ENCODE assay signal across 8 cellular contexts in the genomic region with DNA sequence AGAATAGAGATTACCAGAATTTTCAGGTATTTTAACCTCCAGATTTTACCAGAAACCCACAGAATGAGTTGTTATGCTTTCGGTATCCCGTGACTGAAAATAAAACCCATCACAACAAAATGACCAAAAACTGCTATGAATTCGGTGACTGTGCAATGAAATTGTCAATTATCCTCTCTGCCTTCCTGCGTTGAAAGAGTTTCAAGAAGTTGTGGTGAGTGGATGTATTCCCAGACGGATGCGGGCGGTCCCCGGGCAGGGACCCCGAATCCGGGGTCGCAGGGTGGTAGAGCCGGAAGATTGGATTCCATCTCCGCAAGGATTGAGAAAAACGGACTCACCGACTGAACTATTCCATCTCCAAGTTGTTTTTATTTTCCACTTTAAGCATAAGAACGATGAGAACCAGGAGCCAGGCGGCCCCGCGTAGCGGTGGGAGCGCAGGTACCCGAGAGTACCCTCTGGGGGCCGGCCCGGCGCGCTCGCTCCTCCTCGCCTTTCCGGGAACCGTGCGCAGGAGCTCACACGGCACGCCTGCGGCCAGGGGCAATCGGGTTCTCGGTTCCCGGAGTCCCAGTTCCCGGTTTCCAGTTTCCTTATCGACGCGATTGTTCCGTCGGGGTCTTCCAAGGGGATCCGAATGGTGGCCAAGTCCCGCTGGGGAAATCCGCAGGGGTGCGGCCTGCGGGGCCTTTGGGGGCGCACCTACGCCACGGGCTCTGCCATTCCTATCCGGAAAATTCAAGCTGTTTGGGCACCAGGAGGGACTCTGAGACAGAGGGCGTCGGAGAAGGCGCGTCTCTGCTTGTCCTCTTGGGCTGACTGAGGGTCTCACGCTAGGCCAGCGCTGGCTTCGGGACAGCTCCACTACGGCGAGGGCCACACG.
A peak's percentile ranks its signal among the peaks of the same experiment; 100 is the strongest.
DNase-seq lines count a peak whose midpoint lies in the region; ATAC-seq, FAIRE-seq and TF ChIP-seq lines count a peak whose summit lies in the region.

No MANE protein-coding gene starts in this region.

- no peak overlapping the region for H3K27ac ChIP-seq in GM23248
- peak overlapping the region in 1 of 10 donors; percentile 41 for H3K27ac ChIP-seq in heart right ventricle

- peak overlapping the region; percentile 85 to 93 for H3K4me3 Mint-ChIP-seq in activated T-cell treated with anti-CD3 and anti-CD28 coated beads, Interleukin-2, amount 50 U/mL, for 72 hours

- ATAC-seq in activated T-cell treated with anti-CD3 and anti-CD28 coated beads, Interleukin-2, amount 50 U/mL, for 72 hours (replicated peaks in 1 of 2), result peak; percentile 56 to 66
- ATAC-seq in heart right ventricle (peak in 3 of 8 donors; percentile 30 to 51 (median 49)), GM21737 (IDR thresholded peaks at IDR 0.05; ENCODE audit: unreplicated experiment) (no peak), GM19467 (IDR thresholded peaks at IDR 0.05; ENCODE audit: unreplicated experiment) (no peak)

- no peaks in the 10 kb centered on the region for H3K9me3 ChIP-seq in GM23248 (ENCODE audit: low read depth)
- H3K9me3 ChIP-seq in heart right ventricle, result no peaks in the 10 kb centered on the region

- intact Hi-C loops in heart right ventricle (cut with DNase I) (no loop called here), head of caudate nucleus (cut with DNase I) (no loop called here)

- H3K27ac Mint-ChIP-seq in activated T-cell treated with anti-CD3 and anti-CD28 coated beads, Interleukin-2, amount 50 U/mL, for 72 hours, result peak overlapping the region; percentile 99

- H3K27me3 ChIP-seq in GM23248 (replicated peaks; ENCODE audit: insufficient read depth), result no peaks in the 10 kb centered on the region
- peaks cover 7 to 85% (median 68%) of the 10 kb centered on the region in 7 donors for H3K27me3 ChIP-seq in heart right ventricle

- H3K9me3 Mint-ChIP-seq in activated T-cell treated with anti-CD3 and anti-CD28 coated beads, Interleukin-2, amount 50 U/mL, for 72 hours, result peaks cover 0 to 4% of the 10 kb centered on the region in 2 donors

- H3K4me1 Mint-ChIP-seq in activated T-cell treated with anti-CD3 and anti-CD28 coated beads, Interleukin-2, amount 50 U/mL, for 72 hours (ENCODE audit: low read depth), result peaks cover 67% of the 10 kb centered on the region

- H4K20me1 ChIP-seq in GM23248 (ENCODE audit: insufficient read depth), result no peaks in the 10 kb centered on the region

- H3K4me3 ChIP-seq in GM23248, result peak overlapping the region; percentile 88
- peak overlapping the region; percentile 18 to 58 (median 40) for H3K4me3 ChIP-seq in heart right ventricle

- H3K36me3 Mint-ChIP-seq in activated T-cell treated with anti-CD3 and anti-CD28 coated beads, Interleukin-2, amount 50 U/mL, for 72 hours (ENCODE audit: insufficient read depth in 2 of 2), result peaks cover 6 to 12% of the 10 kb centered on the region in 2 donors

- no peak for FAIRE-seq in urothelium cell line (lab: Jason Lieb, UNC)

- WGBS in GM23248 (ENCODE audit: low coverage in 1 of 2, low lambda C conversion rate in 2 of 2, missing lambda C conversion rate in 2 of 2), 2 experiments, result 25 to 29% methylated on average over 61 to 62 of the region's 62 CpGs
- WGBS in heart right ventricle, 2 donors, result 5 to 10% methylated on average over 62 of the region's 62 CpGs

- H3K36me3 ChIP-seq in GM23248 (ENCODE audit: low read depth) (no peaks in the 10 kb centered on the region), heart right ventricle (no peaks in the 10 kb centered on the region)

- H3F3A ChIP-seq in GM23248 (ENCODE audit: insufficient read depth), result no peaks in the 10 kb centered on the region

- no peaks in the 10 kb centered on the region for H3K79me2 ChIP-seq in GM23248 (ENCODE audit: insufficient read depth)

- no peak for TF ChIP-seq CTCF in heart right ventricle (IDR thresholded peaks at IDR 0.05)

- no peaks in the 10 kb centered on the region for H3K4me1 ChIP-seq in GM23248 (ENCODE audit: insufficient read depth)
- peaks cover 5 to 22% (median 19%) of the 10 kb centered on the region in 9 donors for H3K4me1 ChIP-seq in heart right ventricle

- H3K4me2 ChIP-seq in GM23248 (ENCODE audit: unreplicated experiment), result peak overlapping the region; percentile 96

- peak overlapping the region; percentile 66 for H3K9ac ChIP-seq in GM23248

- peaks cover 44% of the 10 kb centered on the region for H3K27me3 Mint-ChIP-seq in activated T-cell treated with anti-CD3 and anti-CD28 coated beads, Interleukin-2, amount 50 U/mL, for 72 hours (ENCODE audit: low read depth)

- peak overlapping the region; percentile 99 for H2AFZ ChIP-seq in GM23248

- no peaks in the 10 kb centered on the region for H3K9me2 ChIP-seq in GM23248 (ENCODE audit: insufficient read depth)

- DNase-seq in GM23248 (peak; percentile 60), heart right ventricle (peak in 1 of 2 donors; percentile 29), head of caudate nucleus (no peak), urothelium cell line (ENCODE audit: low spot score) (no peak)
- DNase-seq in activated T-cell treated with anti-CD3 and anti-CD28 coated beads, Interleukin-2, amount 50 U/mL, for 72 hours, result peak; percentile 50 to 70
- DNase-seq in stimulated activated CD4-positive, alpha-beta T cell treated with anti-CD3 and anti-CD28 coated beads, Interleukin-4, amount 100 ng/mL, for 1 hour, result peak; percentile 39

- in situ Hi-C loops in GM23248 (cut with MboI), result no loop called here

Comparison
In these comparisons a context has a peak if more than half of its experiments do, and no peak if none do; other contexts are left out.
1. DNase-seq: peak in GM23248 (single experiment), activated T-cell treated with anti-CD3 and anti-CD28 coated beads, Interleukin-2, amount 50 U/mL, for 72 hours (2 of 2) and stimulated activated CD4-positive, alpha-beta T cell treated with anti-CD3 and anti-CD28 coated beads, Interleukin-4, amount 100 ng/mL, for 1 hour (single experiment); none in head of caudate nucleus (0 of 42) and urothelium cell line (single experiment).
2. ATAC-seq: peak in activated T-cell treated with anti-CD3 and anti-CD28 coated beads, Interleukin-2, amount 50 U/mL, for 72 hours (2 of 2); none in GM21737 (single experiment) and GM19467 (single experiment).